ENCODE assay signal across 2 cellular contexts in the genomic region with DNA sequence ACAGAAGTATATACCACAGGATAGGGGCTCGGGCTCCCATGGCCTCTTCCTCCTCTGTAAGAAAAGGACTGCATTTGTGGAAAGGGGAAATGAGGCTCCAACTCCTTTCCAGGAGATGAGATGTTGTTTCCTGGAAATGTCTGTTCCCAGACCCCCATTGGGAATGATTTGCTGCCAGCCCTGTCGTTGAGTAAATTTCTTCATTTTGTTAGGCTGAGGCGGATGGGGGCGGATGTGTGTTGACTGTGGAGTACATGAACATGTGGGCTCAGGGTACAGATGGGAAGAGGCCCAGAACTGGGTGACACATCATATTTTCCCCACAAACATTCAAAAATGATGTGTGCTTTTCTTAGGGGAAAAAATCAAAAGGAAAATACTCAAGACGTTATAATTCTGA.
TF ChIP-seq lines count a peak whose summit lies in the region.

No MANE protein-coding gene starts in this region.

TF ChIP-seq in WTC11, 78 proteins besides CTCF, POLR2A, EP300 and RAD21:
- TF ChIP-seq ZNF232 (CRISPR knock-in tag; IDR thresholded peaks at IDR 0.05) = no peak
- TF ChIP-seq OVOL2 (CRISPR knock-in tag; IDR thresholded peaks at IDR 0.05; ENCODE audit: borderline replicate concordance) = no peak
- TF ChIP-seq ZBTB21 (CRISPR knock-in tag; IDR thresholded peaks at IDR 0.05; ENCODE audit: borderline replicate concordance) = no peak
- no peak for TF ChIP-seq GRHL2 (CRISPR knock-in tag; IDR thresholded peaks at IDR 0.05; ENCODE audit: insufficient replicate concordance, severe bottlenecking)
- TF ChIP-seq FOXJ3 (CRISPR knock-in tag; IDR thresholded peaks at IDR 0.05; ENCODE audit: borderline replicate concordance) = no peak
- no peak for TF ChIP-seq NFATC4 (CRISPR knock-in tag; IDR thresholded peaks at IDR 0.05)

TF ChIP-seq in H1, 55 proteins besides CTCF, POLR2A, EP300 and RAD21:
- TF ChIP-seq TAF7 (optimal IDR thresholded peaks at IDR 0.05; ENCODE audit: borderline replicate concordance, low read depth, low read length) (no peak), JUN (IDR thresholded peaks at IDR 0.05; ENCODE audit: low read depth, low read length) (no peak), KDM4A (IDR thresholded peaks at IDR 0.05; ENCODE audit: low read depth, low read length, severe bottlenecking) (no peak), YY1 (IDR thresholded peaks at IDR 0.05; ENCODE audit: low read depth, low read length) (no peak), CBX5 (IDR thresholded peaks at IDR 0.05; ENCODE audit: low read depth, low read length) (no peak), SRF (IDR thresholded peaks at IDR 0.05; ENCODE audit: low read depth, low read length) (no peak), POLR2AphosphoS5 (IDR thresholded peaks at IDR 0.05; ENCODE audit: low read depth, low read length) (no peak), KDM5A (IDR thresholded peaks at IDR 0.05; ENCODE audit: low read length) (no peak), CBX8 (IDR thresholded peaks at IDR 0.05; ENCODE audit: borderline replicate concordance, low read depth, low read length) (no peak), EZH2 (IDR thresholded peaks at IDR 0.05; ENCODE audit: low read depth, low read length, severe bottlenecking) (no peak), TCF12 (IDR thresholded peaks at IDR 0.05; ENCODE audit: low read depth, low read length) (no peak), SP1 (IDR thresholded peaks at IDR 0.05; ENCODE audit: low read depth, low read length) (no peak)
- TF ChIP-seq, protein P1, sequence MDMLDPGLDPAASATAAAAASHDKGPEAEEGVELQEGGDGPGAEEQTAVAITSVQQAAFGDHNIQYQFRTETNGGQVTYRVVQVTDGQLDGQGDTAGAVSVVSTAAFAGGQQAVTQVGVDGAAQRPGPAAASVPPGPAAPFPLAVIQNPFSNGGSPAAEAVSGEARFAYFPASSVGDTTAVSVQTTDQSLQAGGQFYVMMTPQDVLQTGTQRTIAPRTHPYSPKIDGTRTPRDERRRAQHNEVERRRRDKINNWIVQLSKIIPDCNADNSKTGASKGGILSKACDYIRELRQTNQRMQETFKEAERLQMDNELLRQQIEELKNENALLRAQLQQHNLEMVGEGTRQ (IDR thresholded peaks at IDR 0.05; ENCODE audit: low read length) = no peak
